Comparison of ENCODE assay signal across 28 cellular contexts in genomic region chr6:78947529-78947928, GRCh38.
A peak's percentile ranks its signal among the peaks of the same experiment; 100 is the strongest.
DNase-seq lines count a peak whose midpoint lies in the region; ATAC-seq and TF ChIP-seq lines count a peak whose summit lies in the region.
"Had no signal": no experiment of that assay in that cellular context is flagged by ENCODE, and none has a peak within 500 bp of the region (broad histone marks: within the 10 kb centered on the region; RNA-seq: fewer than 3 reads in every experiment).

No MANE protein-coding gene starts in this region.

- H3K9me3 Mint-ChIP-seq in activated T-helper 2 cell treated with anti-CD3 and anti-CD28 coated beads, Interferon-gamma antibody, Interleukin-2, Interleukin-4, amounts not matched to agents 10 μg/mL and 5 μg/mL and 100 μg/mL, durations not matched to agents 14 hours and 24 hours and 36 hours: peaks cover 31% of the 10 kb centered on the region
- H3K9me3 Mint-ChIP-seq: natural killer cell had no signal

- H3K4me1 Mint-ChIP-seq in activated T-helper 2 cell treated with anti-CD3 and anti-CD28 coated beads, Interferon-gamma antibody, Interleukin-2, Interleukin-4, amounts not matched to agents 10 μg/mL and 5 μg/mL and 100 μg/mL, durations not matched to agents 14 hours and 24 hours and 36 hours (ENCODE audit: low read depth): peaks cover 2% of the 10 kb centered on the region
- H3K4me1 Mint-ChIP-seq: activated naive CD4-positive, alpha-beta T cell treated with anti-CD3 and anti-CD28 coated beads, Interleukin-2, amount 50 U/mL, for 24 hours had no signal

- in situ Hi-C loops in brain microvascular endothelial cell (cut with HindIII; ENCODE audit: low pct_ligation_motif_present, low sequenced_read_pairs): no loop called here

- H3K4me1 ChIP-seq in ACC112 (ENCODE audit: control insufficient read depth, insufficient read depth, low read length, unreplicated experiment): peaks cover 6% of the 10 kb centered on the region
- H3K4me1 ChIP-seq: body of pancreas, heart right ventricle, parathyroid adenoma, upper lobe of left lung had no signal

- TF ChIP-seq CTCF in brain microvascular endothelial cell (IDR thresholded peaks at IDR 0.05; ENCODE audit: low read depth, low read length, missing control alignments): no peak

- H3K27me3 ChIP-seq in ACC112 (ENCODE audit: insufficient read depth, low read length) (no peaks in the 10 kb centered on the region), brain microvascular endothelial cell (replicated peaks) (no peaks in the 10 kb centered on the region)
- H3K27me3 ChIP-seq: body of pancreas, heart right ventricle, upper lobe of left lung had no signal

- H3K27ac ChIP-seq in ACC112 (ENCODE audit: low read depth, low read length) (no peak overlapping the region), brain microvascular endothelial cell (no peak overlapping the region)
- H3K27ac ChIP-seq: body of pancreas, heart right ventricle, parathyroid adenoma, upper lobe of left lung had no signal

- no peaks in the 10 kb centered on the region for H3K27me3 Mint-ChIP-seq in activated T-helper 2 cell treated with anti-CD3 and anti-CD28 coated beads, Interferon-gamma antibody, Interleukin-2, Interleukin-4, amounts not matched to agents 10 μg/mL and 5 μg/mL and 100 μg/mL, durations not matched to agents 14 hours and 24 hours and 36 hours (ENCODE audit: low read depth)
- H3K27me3 Mint-ChIP-seq: activated naive CD4-positive, alpha-beta T cell treated with anti-CD3 and anti-CD28 coated beads, Interleukin-2, amount 50 U/mL, for 24 hours; CD4-positive, alpha-beta memory T cell had no signal

- H3K4me3 ChIP-seq in ACC112 (ENCODE audit: low read depth, low read length) (peak overlapping the region; percentile 42), brain microvascular endothelial cell (ENCODE audit: low read depth, low read length) (no peak overlapping the region)
- H3K4me3 ChIP-seq: body of pancreas, heart right ventricle, upper lobe of left lung had no signal

- H3K79me2 ChIP-seq in ACC112 (ENCODE audit: control insufficient read depth, insufficient read depth, low read length, unreplicated experiment): no peaks in the 10 kb centered on the region

- no peak overlapping the region for H2AFZ ChIP-seq in ACC112 (ENCODE audit: low read length, unreplicated experiment)
- H2AFZ ChIP-seq: parathyroid adenoma had no signal

- DNase-seq in HT1080 (ENCODE audit: low read depth): peak; percentile 5
- DNase-seq in brain microvascular endothelial cell: peak; percentile 2
- peak; percentile 18 for DNase-seq in myocyte (ENCODE audit: low read depth)
- DNase-seq in activated T-helper 2 cell treated with anti-CD3 and anti-CD28 coated beads, Interferon-gamma antibody, Interleukin-2, Interleukin-4, amounts not matched to agents 10 μg/mL and 5 μg/mL and 100 μg/mL, durations not matched to agents 14 hours and 24 hours and 36 hours (ENCODE audit: low spot score): no peak
- DNase-seq in retina: no peak
- DNase-seq: activated CD4-positive, alpha-beta T cell treated with anti-CD3 and anti-CD28 coated beads for 48 hours; activated T-cell treated with anti-CD3 and anti-CD28 coated beads, Interleukin-2, amount 50 U/mL, for 72 hours; body of pancreas; CD4-positive, alpha-beta memory T cell; DMS 273 treated with DMSO at 0.1 percent for 48 hours; GF-D8; heart right ventricle; Kasumi-1; natural killer cell; NCI-H1105 treated with DMSO at 0.1 percent for 48 hours; NCI-H2081; NCI-H510A; NK-92 treated with Interleukin-12 subunit alpha and Interleukin-12 subunit beta, amount 100 ng/mL, for 24 hours; T-helper 2 cell; upper lobe of left lung had no signal

- no peak overlapping the region for H3K27ac Mint-ChIP-seq in activated T-helper 2 cell treated with anti-CD3 and anti-CD28 coated beads, Interferon-gamma antibody, Interleukin-2, Interleukin-4, amounts not matched to agents 10 μg/mL and 5 μg/mL and 100 μg/mL, durations not matched to agents 14 hours and 24 hours and 36 hours
- H3K27ac Mint-ChIP-seq: activated naive CD4-positive, alpha-beta T cell treated with anti-CD3 and anti-CD28 coated beads, Interleukin-2, amount 50 U/mL, for 24 hours; activated T-cell treated with anti-CD3 and anti-CD28 coated beads, Interleukin-2, amount 50 U/mL, for 72 hours; CD4-positive, alpha-beta memory T cell; natural killer cell had no signal

- intact Hi-C loops in activated T-helper 2 cell treated with anti-CD3 and anti-CD28 coated beads, Interferon-gamma antibody, Interleukin-2, Interleukin-4, amounts not matched to agents 10 μg/mL and 5 μg/mL and 100 μg/mL, durations not matched to agents 14 hours and 24 hours and 36 hours (cut with micrococcal nuclease): no loop called here

- peaks cover 80% of the 10 kb centered on the region for H3K36me3 Mint-ChIP-seq in activated T-helper 2 cell treated with anti-CD3 and anti-CD28 coated beads, Interferon-gamma antibody, Interleukin-2, Interleukin-4, amounts not matched to agents 10 μg/mL and 5 μg/mL and 100 μg/mL, durations not matched to agents 14 hours and 24 hours and 36 hours (ENCODE audit: low read depth)

- ATAC-seq in HG03095 (IDR thresholded peaks at IDR 0.05; ENCODE audit: unreplicated experiment) (no peak), HG02852 (IDR thresholded peaks at IDR 0.05; ENCODE audit: unreplicated experiment) (no peak)
- ATAC-seq: activated T-cell treated with anti-CD3 and anti-CD28 coated beads, Interleukin-2, amount 50 U/mL, for 72 hours; body of pancreas; heart right ventricle; natural killer cell; Panc1; sciatic nerve had no signal

- H3K36me3 ChIP-seq in ACC112 (ENCODE audit: insufficient read depth, low read length) (peaks cover 77% of the 10 kb centered on the region), brain microvascular endothelial cell (replicated peaks) (peaks cover 16% of the 10 kb centered on the region)

- no peak overlapping the region for H3K4me3 Mint-ChIP-seq in activated T-helper 2 cell treated with anti-CD3 and anti-CD28 coated beads, Interferon-gamma antibody, Interleukin-2, Interleukin-4, amounts not matched to agents 10 μg/mL and 5 μg/mL and 100 μg/mL, durations not matched to agents 14 hours and 24 hours and 36 hours (ENCODE audit: low read depth)
- H3K4me3 Mint-ChIP-seq: activated naive CD4-positive, alpha-beta T cell treated with anti-CD3 and anti-CD28 coated beads, Interleukin-2, amount 50 U/mL, for 24 hours; activated T-cell treated with anti-CD3 and anti-CD28 coated beads, Interleukin-2, amount 50 U/mL, for 72 hours; CD4-positive, alpha-beta memory T cell; mesothelial cell of epicardium; natural killer cell had no signal

Comparison
In these comparisons a context has a peak if more than half of its experiments do, and no peak if none do; other contexts are left out.
1. DNase-seq: peak in HT1080 (single experiment), brain microvascular endothelial cell (single experiment) and myocyte (single experiment); none in activated T-helper 2 cell treated with anti-CD3 and anti-CD28 coated beads, Interferon-gamma antibody, Interleukin-2, Interleukin-4, amounts not matched to agents 10 μg/mL and 5 μg/mL and 100 μg/mL, durations not matched to agents 14 hours and 24 hours and 36 hours (single experiment) and retina (single experiment).